ENCODE assay signal across 18 cellular contexts in genomic region chr9:88268886-88269285, GRCh38.
"Had no signal": no experiment of that assay in that cellular context is flagged by ENCODE, and none has a peak within 500 bp of the region (broad histone marks: within the 10 kb centered on the region; RNA-seq: fewer than 3 reads in every experiment).

No MANE protein-coding gene starts in this region.

- ATAC-seq: gastrocnemius medialis; heart right ventricle; left lobe of liver; natural killer cell treated with Interleukin-12 subunit alpha and Interleukin-12 subunit beta and Interleukin-15 and Interleukin-18, amount 100 ng/mL, for 72 hours; pancreas; right cardiac atrium had no signal

- H3K4me3 ChIP-seq: coronary artery, gastrocnemius medialis, heart right ventricle, neural progenitor cell, pancreas, upper lobe of left lung, uterus had no signal

- H2AFZ ChIP-seq: neural progenitor cell had no signal

- H3K27ac ChIP-seq: coronary artery, gastrocnemius medialis, heart right ventricle, neural progenitor cell, pancreas, upper lobe of left lung, uterus had no signal

- H3K36me3 ChIP-seq: gastrocnemius medialis, heart right ventricle, neural progenitor cell, pancreas, upper lobe of left lung, uterus had no signal

- H3K27me3 ChIP-seq: gastrocnemius medialis, heart right ventricle, neural progenitor cell, pancreas, upper lobe of left lung, uterus had no signal

- H3K36me3 Mint-ChIP-seq: natural killer cell treated with Interleukin-12 subunit alpha and Interleukin-12 subunit beta and Interleukin-15 and Interleukin-18, amount 100 ng/mL, for 72 hours; neural progenitor cell had no signal

- H3K9me3 ChIP-seq: gastrocnemius medialis, heart right ventricle, pancreas, upper lobe of left lung, uterus had no signal

- H3K4me1 Mint-ChIP-seq: endodermal cell, neural progenitor cell had no signal

- H3K9me3 Mint-ChIP-seq: natural killer cell treated with Interleukin-12 subunit alpha and Interleukin-12 subunit beta and Interleukin-15 and Interleukin-18, amount 100 ng/mL, for 72 hours had no signal

- H3K4me1 ChIP-seq: gastrocnemius medialis, heart right ventricle, neural progenitor cell, pancreas, upper lobe of left lung, uterus had no signal

- DNase-seq: effector CD4-positive, alpha-beta T cell; endodermal cell; gastrocnemius medialis; heart right ventricle; hypothalamus; nucleus accumbens; pancreas; right cardiac atrium; stimulated activated CD4-positive, alpha-beta T cell treated with anti-CD3 and anti-CD28 coated beads, Interleukin-15, amount 100 ng/mL, for 24 hours; stimulated activated CD4-positive, alpha-beta T cell treated with anti-CD3 and anti-CD28 coated beads, Interleukin-1b, Interleukin-23, amount 100 ng/mL, for 48 hours; stimulated activated naive CD4-positive, alpha-beta T cell; upper lobe of left lung; uterus had no signal

- H3K27ac Mint-ChIP-seq: endodermal cell; natural killer cell treated with Interleukin-12 subunit alpha and Interleukin-12 subunit beta and Interleukin-15 and Interleukin-18, amount 100 ng/mL, for 72 hours; neural progenitor cell; progenitor cell of endocrine pancreas had no signal

- H3K9ac ChIP-seq: neural progenitor cell had no signal

- H3K4me2 ChIP-seq: neural progenitor cell had no signal

- H3K4me3 Mint-ChIP-seq: endodermal cell; natural killer cell treated with Interleukin-12 subunit alpha and Interleukin-12 subunit beta and Interleukin-15 and Interleukin-18, amount 100 ng/mL, for 72 hours; neural progenitor cell had no signal

- H3K27me3 Mint-ChIP-seq: natural killer cell treated with Interleukin-12 subunit alpha and Interleukin-12 subunit beta and Interleukin-15 and Interleukin-18, amount 100 ng/mL, for 72 hours; progenitor cell of endocrine pancreas had no signal
